ENCODE assay signal across 32 cellular contexts in genomic region chr9:70817306-70817705, GRCh38.
"Had no signal": no experiment of that assay in that cellular context is flagged by ENCODE, and none has a peak within 500 bp of the region (broad histone marks: within the 10 kb centered on the region; RNA-seq: fewer than 3 reads in every experiment).

No MANE protein-coding gene starts in this region.

- H3K9me3 ChIP-seq: body of pancreas, colonic mucosa, esophagus squamous epithelium had no signal

- H3K4me1 Mint-ChIP-seq: activated B cell treated with CpG ODN at 0.5 μM for 24 hours; activated T-helper 17 cell treated with anti-CD3 and anti-CD28 coated beads, Interleukin-2, amount 50 U/mL, for 72 hours; T-cell had no signal

- H3K4me3 ChIP-seq: body of pancreas, cardiac muscle cell, colonic mucosa, esophagus squamous epithelium had no signal

- H3K27me3 Mint-ChIP-seq: activated T-helper 17 cell treated with anti-CD3 and anti-CD28 coated beads, Interleukin-2, amount 50 U/mL, for 72 hours had no signal

- H3K4me1 ChIP-seq: body of pancreas, colonic mucosa, esophagus squamous epithelium had no signal

- H3K27ac ChIP-seq: body of pancreas, cardiac muscle cell, colonic mucosa, esophagus squamous epithelium, WERI-Rb-1 had no signal

- H3K36me3 Mint-ChIP-seq: activated naive CD8-positive, alpha-beta T cell; T-cell had no signal

- H3K36me3 ChIP-seq: cardiac muscle cell, colonic mucosa, esophagus squamous epithelium, WERI-Rb-1 had no signal

- ATAC-seq: activated CD4-positive, CD25-positive, alpha-beta regulatory T cell treated with anti-CD3 and anti-CD28 coated beads, Interleukin-2, amount 50 U/mL, for 24 hours; activated CD8-positive, alpha-beta T cell treated with anti-CD3 and anti-CD28 coated beads for 36 hours; activated T-cell treated with anti-CD3 and anti-CD28 coated beads, Interleukin-2, amount 50 U/mL, for 4 hours; activated T-helper 17 cell treated with anti-CD3 and anti-CD28 coated beads, Interleukin-2, amount 50 U/mL, for 72 hours; body of pancreas; T-cell had no signal

- FAIRE-seq: frontal cortex had no signal

- H3K9me3 Mint-ChIP-seq: activated CD8-positive, alpha-beta T cell treated with anti-CD3 and anti-CD28 coated beads for 36 hours; activated T-helper 17 cell treated with anti-CD3 and anti-CD28 coated beads, Interleukin-2, amount 50 U/mL, for 72 hours; endodermal cell; T-helper 1 cell treated with Interleukin-12 subunit alpha and Interleukin-12 subunit beta and Interleukin-4 antibody, amounts not matched to agents 30 μg/mL and 1 μg/mL, for 36 hours; T-helper 2 cell treated with Interferon-gamma antibody and Interleukin-4, amounts not matched to agents 5 μg/mL and 100 μg/mL, for 36 hours had no signal

- H3K4me3 Mint-ChIP-seq: activated B cell treated with CpG ODN at 0.5 μM for 24 hours; activated CD8-positive, alpha-beta T cell treated with anti-CD3 and anti-CD28 coated beads for 36 hours; activated naive CD8-positive, alpha-beta T cell; activated T-cell treated with anti-CD3 and anti-CD28 coated beads, Interleukin-2, amount 50 U/mL, for 4 hours; activated T-helper 17 cell treated with anti-CD3 and anti-CD28 coated beads, Interleukin-2, amount 50 U/mL, for 72 hours; endodermal cell; T-cell; T-helper 1 cell treated with Interleukin-12 subunit alpha and Interleukin-12 subunit beta and Interleukin-4 antibody, amounts not matched to agents 30 μg/mL and 1 μg/mL, for 36 hours; T-helper 2 cell treated with Interferon-gamma antibody and Interleukin-4, amounts not matched to agents 5 μg/mL and 100 μg/mL, for 36 hours had no signal

- DNase-seq: activated B cell treated with CpG ODN at 0.5 μM for 24 hours; activated CD4-positive, alpha-beta T cell treated with anti-CD3 and anti-CD28 coated beads for 48 hours; activated CD4-positive, alpha-beta T cell treated with anti-CD3 and anti-CD28 coated beads, Interleukin-2, amount 50 U/mL, for 1 hour; activated CD4-positive, alpha-beta T cell treated with anti-CD3 and anti-CD28 coated beads, Interleukin-2, amount 50 U/mL, for 48 hours; activated CD8-positive, alpha-beta memory T cell treated with anti-CD3 and anti-CD28 coated beads for 24 hours; activated CD8-positive, alpha-beta T cell treated with anti-CD3 and anti-CD28 coated beads for 36 hours; activated effector memory CD4-positive, alpha-beta T cell treated with Interleukin-2 at 50 U/mL for 16 hours; activated gamma-delta T cell treated with Interleukin-2 at 50 U/mL for 16 hours; activated naive CD4-positive, alpha-beta T cell treated with anti-CD3 and anti-CD28 coated beads, Interleukin-2, amount 50 U/mL, for 16 hours; activated naive CD4-positive, alpha-beta T cell treated with Interleukin-2 at 50 U/mL for 16 hours; activated T-cell treated with anti-CD3 and anti-CD28 coated beads, Interleukin-2, amount 50 U/mL, for 4 hours; amniotic stem cell; anterior cingulate cortex; body of pancreas; central memory CD4-positive, alpha-beta T cell; cerebellar nuclear complex; colonic mucosa; effector memory CD4-positive, alpha-beta T cell; endodermal cell; erythroblast; esophagus squamous epithelium; head of caudate nucleus; T-cell; T1000; WERI-Rb-1 had no signal

- H3K27ac Mint-ChIP-seq: activated B cell treated with CpG ODN at 0.5 μM for 24 hours; activated CD8-positive, alpha-beta T cell treated with anti-CD3 and anti-CD28 coated beads for 36 hours; activated naive CD8-positive, alpha-beta T cell; activated T-helper 17 cell treated with anti-CD3 and anti-CD28 coated beads, Interleukin-2, amount 50 U/mL, for 72 hours; endodermal cell; T-cell; T-helper 1 cell treated with Interleukin-12 subunit alpha and Interleukin-12 subunit beta and Interleukin-4 antibody, amounts not matched to agents 30 μg/mL and 1 μg/mL, for 36 hours; T-helper 2 cell treated with Interferon-gamma antibody and Interleukin-4, amounts not matched to agents 5 μg/mL and 100 μg/mL, for 36 hours had no signal

- H3K27me3 ChIP-seq: body of pancreas, cardiac muscle cell, colonic mucosa, esophagus squamous epithelium had no signal
